Comparison of ENCODE assay signal across 18 cellular contexts in genomic region chr16:6484931-6485330, GRCh38.
DNase-seq lines count a peak whose midpoint lies in the region; ATAC-seq, FAIRE-seq and TF ChIP-seq lines count a peak whose summit lies in the region.
"Had no signal": no experiment of that assay in that cellular context is flagged by ENCODE, and none has a peak within 500 bp of the region (broad histone marks: within the 10 kb centered on the region; RNA-seq: fewer than 3 reads in every experiment).

No MANE protein-coding gene starts in this region.

- no peak for TF ChIP-seq CTCF in K562 (IDR thresholded peaks at IDR 0.05 in 2 of 3, conservative IDR thresholded peaks at IDR 0.05 in 1 of 3; ENCODE audit: insufficient read depth in 2 of 3, low read depth in 1 of 3, low read length in 3 of 3)

- no TSS peak for BruUV-seq in K562 (replicated peaks; lab: Mats Ljungman, UMichigan)

- 4% methylated on average over 2 of the region's 2 CpGs for WGBS in K562 (ENCODE audit: insufficient coverage, low coverage, missing lambda C conversion rate)

- intact Hi-C loops in K562 (cut with micrococcal nuclease) (no loop called here), head of caudate nucleus (cut with DNase I) (no loop called here)

- in situ Hi-C loops in K562 (cut with MboI): no loop called here

- no peak overlapping the region for H3K9ac ChIP-seq in K562 (ENCODE audit: insufficient read depth in 1 of 2, low read depth in 2 of 2, low read length in 2 of 2)

- H3K79me2 ChIP-seq in K562 (ENCODE audit: control insufficient read depth, insufficient read depth, low read length): no peaks in the 10 kb centered on the region

- no peak overlapping the region for H3K27ac ChIP-seq in K562 (ENCODE audit: extremely low read depth, low read depth, low read length)
- H3K27ac ChIP-seq: RWPE1 had no signal

- H3K9me3 ChIP-seq in K562 (replicated peaks; ENCODE audit: control insufficient read depth, insufficient read depth, low read depth, low read length): no peaks in the 10 kb centered on the region

- no peaks in the 10 kb centered on the region for H3K9me1 ChIP-seq in K562 (ENCODE audit: control insufficient read depth, insufficient read depth, low read length)

- H3K36me3 ChIP-seq in K562 (ENCODE audit: control insufficient read depth, insufficient read depth, low read length): no peaks in the 10 kb centered on the region

- no peak for TF ChIP-seq RAD21 in K562 (CRISPR knock-in tag; conservative IDR thresholded peaks at IDR 0.05 in 1 of 2, IDR thresholded peaks at IDR 0.05 in 1 of 2)

- CTCF ChIA-PET in K562 (lab: Yijun Ruan, JAX; ENCODE audit: low intra/inter-chr PET ratio): no interaction called here

- peak; percentile 20 for DNase-seq in NCI-H748 (lab: John Stamatoyannopoulos, UW; ENCODE audit: unreplicated experiment)
- DNase-seq in NCI-H748 treated with DMSO at 0.1 percent for 48 hours (lab: John Stamatoyannopoulos, UW): no peak
- no peak for DNase-seq in K562 (ENCODE audit: extremely low read depth in 1 of 4, low spot score in 3 of 4)
- DNase-seq in head of caudate nucleus: peak in 27 of 42 donors; percentile 1 to 67 (median 28)
- DNase-seq in urothelium cell line (ENCODE audit: low spot score): peak; percentile 15
- no peak for DNase-seq in RCC 7860 (ENCODE audit: low spot score)
- no peak for DNase-seq in activated effector memory CD4-positive, alpha-beta T cell treated with anti-CD3 and anti-CD28 coated beads, Interleukin-2, amount 50 U/mL, for 16 hours
- no peak for DNase-seq in NCI-H446 (lab: John Stamatoyannopoulos, UW)
- DNase-seq: DMS 273 treated with DMSO at 0.1 percent for 48 hours, GF-D8, HFFc6, KBM-7, MV-4-11, NCI-H1417 treated with DMSO at 0.1 percent for 48 hours, NCI-H187 treated with DMSO at 0.1 percent for 48 hours, NCI-H526 treated with DMSO at 0.1 percent for 48 hours, SIG-M5 had no signal

- no peak for TF ChIP-seq EP300 in K562 (IDR thresholded peaks at IDR 0.05; ENCODE audit: low read length)

- FAIRE-seq in K562 (lab: Jason Lieb, UNC) (no peak), urothelium cell line (lab: Jason Lieb, UNC) (no peak), RCC 7860 (lab: Jason Lieb, UNC) (no peak)

- H3K4me2 ChIP-seq in K562 (ENCODE audit: insufficient read depth, low read length): no peak overlapping the region

- H4K20me1 ChIP-seq in K562 (replicated peaks; ENCODE audit: control insufficient read depth, insufficient read depth, low read length): 0 out of 2 replicates have a peak, but pooled peaks cover 3% of the 10 kb centered on the region

- peaks cover 2 to 10% of the 10 kb centered on the region in 2 experiments; a peak in 3 of 5 replicates for H3K27me3 ChIP-seq in K562 (ENCODE audit: control insufficient read depth in 2 of 2, insufficient read depth in 2 of 2, low read length in 2 of 2)

- no peak overlapping the region for H3K4me3 ChIP-seq in K562

- H2AFZ ChIP-seq in K562 (ENCODE audit: low read depth, low read length): no peak overlapping the region

- no peak for ATAC-seq in K562

- no peak for TF ChIP-seq POLR2A in K562 (conservative IDR thresholded peaks at IDR 0.05)

- POLR2A ChIA-PET in K562 (lab: Yijun Ruan, JAX): no interaction called here

- H3K4me1 ChIP-seq in K562 (replicated peaks in 1 of 2; ENCODE audit: control insufficient read depth in 2 of 2, insufficient read depth in 2 of 2, low read length in 2 of 2): peaks cover 0 to 5% of the 10 kb centered on the region in 2 experiments; a peak in 2 of 5 replicates

TF ChIP-seq in K562, 482 proteins besides CTCF, POLR2A, EP300 and RAD21:
- peak; percentile 36; the same call in 1 of the 2 replicates for TF ChIP-seq CEBPB (tag; IDR thresholded peaks at IDR 0.05)
- no peak for TF ChIP-seq POU5F1 (IDR thresholded peaks at IDR 0.05; ENCODE audit: borderline replicate concordance, low read depth, low read length, partially characterized antibody)

Comparison
In these comparisons a context has a peak if more than half of its experiments do, and no peak if none do; other contexts are left out.
1. DNase-seq: peak in NCI-H748 (single experiment), head of caudate nucleus (27 of 42) and urothelium cell line (single experiment); none in NCI-H748 treated with DMSO at 0.1 percent for 48 hours (single experiment), K562 (0 of 4), RCC 7860 (single experiment), activated effector memory CD4-positive, alpha-beta T cell treated with anti-CD3 and anti-CD28 coated beads, Interleukin-2, amount 50 U/mL, for 16 hours (single experiment) and NCI-H446 (0 of 2).